30 cellular contexts compared by ENCODE assay signal in genomic region chr2:168821577-168821976, GRCh38. TPM values are rescaled to one million over a fixed set of nuclear protein-coding genes. Genes with fewer than 3 reads are reported as not detected.
A peak's percentile ranks its signal among the peaks of the same experiment; 100 is the strongest.
DNase-seq lines count a peak whose midpoint lies in the region; FAIRE-seq and TF ChIP-seq lines count a peak whose summit lies in the region.
"Had no signal": no experiment of that assay in that cellular context is flagged by ENCODE, and none has a peak within 500 bp of the region (broad histone marks: within the 10 kb centered on the region; RNA-seq: fewer than 3 reads in every experiment).

No MANE protein-coding gene starts in this region.

- H3K4me2 ChIP-seq in H1 (ENCODE audit: insufficient read depth in 1 of 2, low read depth in 2 of 2, low read length in 2 of 2), result no peak overlapping the region
- H3K4me2 ChIP-seq: BLaER1 had no signal

- no peak overlapping the region for H4K5ac ChIP-seq in H1 (ENCODE audit: insufficient read length, low read depth, low read length)

- no peak for TF ChIP-seq CTCF in H1 (IDR thresholded peaks at IDR 0.05; ENCODE audit: control extremely low read depth in 1 of 3, insufficient read depth in 1 of 3, low read depth in 1 of 3, low read length in 3 of 3)

- no peak overlapping the region for H3K23ac ChIP-seq in H1 (ENCODE audit: insufficient read length)

- no peak for FAIRE-seq in H1 (lab: Jason Lieb, UNC)
- FAIRE-seq in urothelium cell line (lab: Jason Lieb, UNC), result no peak
- FAIRE-seq: A204.1, GM12878, GM12892, GM18507, GM19239 had no signal

- H4K91ac ChIP-seq in H1 (replicated peaks; ENCODE audit: insufficient read length, low read length), result no peak overlapping the region

- H3K79me1 ChIP-seq in H1 (ENCODE audit: low read depth, low read length), result no peaks in the 10 kb centered on the region

- H2BK20ac ChIP-seq in H1 (ENCODE audit: low read length), result no peak overlapping the region

- 82% methylated on average over 8 of the region's 8 CpGs; no CpG with 5 or more reads in 1 of the 2 experiments for WGBS in H1 (ENCODE audit: extremely low coverage in 1 of 2, insufficient coverage in 1 of 2, insufficient read length in 1 of 2, insufficient replicate concordance in 2 of 2, low coverage in 1 of 2, low lambda C conversion rate in 2 of 2, missing lambda C conversion rate in 1 of 2), 2 experiments

- TF ChIP-seq EP300 in H1 (IDR thresholded peaks at IDR 0.05; ENCODE audit: borderline replicate concordance in 1 of 2, low read depth in 2 of 2, low read length in 2 of 2), result no peak

- no peak overlapping the region for H4K8ac ChIP-seq in H1 (ENCODE audit: extremely low read depth, insufficient read depth, low read length)

- no peak overlapping the region for H3K4ac ChIP-seq in H1 (replicated peaks; ENCODE audit: insufficient read length, low read depth, low read length)

- no peaks in the 10 kb centered on the region for H3K23me2 ChIP-seq in H1 (ENCODE audit: low read depth, low read length)

- no peak overlapping the region for H2BK120ac ChIP-seq in H1 (replicated peaks; ENCODE audit: low read depth, low read length)

- H3K9ac ChIP-seq in H1 (replicated peaks in 1 of 4; ENCODE audit: extremely low read depth in 1 of 4, low read depth in 3 of 4, low read length in 3 of 4), result no peak overlapping the region
- H3K9ac ChIP-seq: BLaER1 had no signal

- POLR2A ChIA-PET in H1 (lab: Charles Lee; ENCODE audit: partially characterized antibody), result no interaction called here

- no peak overlapping the region for H3K18ac ChIP-seq in H1 (ENCODE audit: extremely low read depth, low read length)

- H3K14ac ChIP-seq in H1 (ENCODE audit: insufficient read length), result no peak overlapping the region

- no peak overlapping the region for H2AFZ ChIP-seq in H1 (ENCODE audit: low read length)

- no peak overlapping the region for H2BK12ac ChIP-seq in H1 (ENCODE audit: low read depth, low read length)

- H2BK5ac ChIP-seq in H1 (ENCODE audit: low read depth, low read length), result no peak overlapping the region

- H3K4me1 ChIP-seq in H1 (replicated peaks in 1 of 4; ENCODE audit: control insufficient read depth in 3 of 4, insufficient read depth in 4 of 4, low read length in 3 of 4), result peaks cover 0 to under 1% (median 0%) of the 10 kb centered on the region in 4 experiments; a peak in 1 of 7 replicates
- H3K4me1 ChIP-seq: BE2C had no signal

- CTCF ChIA-PET in H1 (lab: Charles Lee; ENCODE audit: partially characterized antibody), result interaction anchor here (0.6 to 1.2 kb wide), 2 partner anchors 9 to 116 kb away, joined by 3 read pairs; no protein-coding TSS in a partner anchor

- DNase-seq in RPMI7951 (ENCODE audit: low read depth) (peak; percentile 35), H1 (ENCODE audit: low read depth in 1 of 2, low spot score in 2 of 2) (no peak), kidney glomerular epithelial cell (lab: John Stamatoyannopoulos, UW) (no peak), NCI-H1048 (lab: John Stamatoyannopoulos, UW) (no peak), urothelium cell line (ENCODE audit: low spot score) (no peak)
- DNase-seq: 8988T; ACHN; BE2C; C1 segment of cervical spinal cord; CD4-positive, alpha-beta memory T cell; CD4-positive, CD25-positive, alpha-beta regulatory T cell; CD8-positive, alpha-beta memory T cell; COR-L47; DMS 273 treated with DMSO at 0.1 percent for 48 hours; DMS153; DMS53; DMS79; DND-41; EL; GDM1 had no signal

- H3K56ac ChIP-seq in H1 (replicated peaks; ENCODE audit: insufficient read length, low read depth, low read length), result no peak overlapping the region

- no peak overlapping the region for H2BK15ac ChIP-seq in H1 (ENCODE audit: low read length)

- H3K79me2 ChIP-seq in H1 (ENCODE audit: control insufficient read depth in 1 of 2, insufficient read depth in 2 of 2, low read length in 2 of 2), result no peaks in the 10 kb centered on the region

- no peak overlapping the region for H3K27ac ChIP-seq in H1 (ENCODE audit: low read depth, low read length)
- H3K27ac ChIP-seq: BLaER1 had no signal

- no peak overlapping the region for H2AK5ac ChIP-seq in H1 (ENCODE audit: low read depth, low read length)

- H3K4me3 ChIP-seq in H1 (ENCODE audit: extremely low read depth in 1 of 4, insufficient read depth in 2 of 4, low read depth in 3 of 4, low read length in 4 of 4), result no peak overlapping the region
- H3K4me3 ChIP-seq: BLaER1, GM12878 had no signal

- peaks cover 0 to 1% (median 0%) of the 10 kb centered on the region in 4 experiments; a peak in 1 of 7 replicates for H3K27me3 ChIP-seq in H1 (replicated peaks in 1 of 4; ENCODE audit: control insufficient read depth in 3 of 4, extremely low read depth in 1 of 4, insufficient read depth in 3 of 4, low read length in 3 of 4)
- H3K27me3 ChIP-seq: BE2C, BLaER1 had no signal

- TF ChIP-seq POLR2A in H1 (IDR thresholded peaks at IDR 0.05; ENCODE audit: control extremely low read depth in 1 of 2, low read depth in 2 of 2, low read length in 2 of 2), result no peak

- no peak for TF ChIP-seq RAD21 in H1 (IDR thresholded peaks at IDR 0.05 in 1 of 2, conservative IDR thresholded peaks at IDR 0.05 in 1 of 2; ENCODE audit: low read depth in 2 of 2, low read length in 2 of 2)

- H3K36me3 ChIP-seq in H1 (ENCODE audit: control insufficient read depth in 2 of 4, insufficient read depth in 4 of 4, low read length in 3 of 4), result no peaks in the 10 kb centered on the region
- H3K36me3 ChIP-seq: BE2C, BLaER1 had no signal

- H3K9me3 ChIP-seq in H1 (ENCODE audit: insufficient read depth in 2 of 2, low read depth in 1 of 2, low read length in 1 of 2), result no peaks in the 10 kb centered on the region
- H3K9me3 ChIP-seq: BE2C, BLaER1 had no signal

- no peaks in the 10 kb centered on the region for H4K20me1 ChIP-seq in H1 (replicated peaks in 1 of 2; ENCODE audit: control insufficient read depth in 1 of 2, insufficient read depth in 2 of 2, low read length in 2 of 2)
- H4K20me1 ChIP-seq: BLaER1 had no signal

TF ChIP-seq in H1, 55 proteins besides CTCF, POLR2A, EP300 and RAD21:
- TF ChIP-seq CREB1 (IDR thresholded peaks at IDR 0.05), result no peak
- TF ChIP-seq TCF12 (IDR thresholded peaks at IDR 0.05; ENCODE audit: low read depth, low read length), result no peak
- no peak for TF ChIP-seq CBX5 (IDR thresholded peaks at IDR 0.05; ENCODE audit: low read depth, low read length)
- no peak for TF ChIP-seq MAFK (IDR thresholded peaks at IDR 0.05; ENCODE audit: low read depth, low read length)
- no peak for TF ChIP-seq KDM5A (IDR thresholded peaks at IDR 0.05; ENCODE audit: low read length)
- TF ChIP-seq KDM1A (IDR thresholded peaks at IDR 0.05; ENCODE audit: borderline replicate concordance, low read length), result peak; percentile 32; the same call in 1 of the 2 replicates
- no peak for TF ChIP-seq RXRA (IDR thresholded peaks at IDR 0.05; ENCODE audit: insufficient read depth, low read depth, low read length)
- no peak for TF ChIP-seq HDAC2 (IDR thresholded peaks at IDR 0.05; ENCODE audit: borderline replicate concordance in 1 of 2, low read depth in 2 of 2, low read length in 2 of 2)
- no peak for TF ChIP-seq GTF2F1 (IDR thresholded peaks at IDR 0.05; ENCODE audit: borderline replicate concordance, low read depth, low read length)

RNA-seq across cellular contexts. Expression of gene NOSTRIN, which starts 19.1 kb away (rescaled TPM):
- 0.20 TPM in 1 of 2 replicates, not detected in the other for total RNA-seq in RPMI7951 (2014; rRNA removed; shearing (Covaris generic))
- not detected in 2 replicates for total RNA-seq in H1 (2021; fragmentation: NEBNext Ultra II Directional; extraction: Animal tissue kit (Norgen Biotek cat#: 25700))
- polyA plus RNA-seq in H1 (2011; rRNA removed), result not detected in 2 replicates
- not detected for polyA plus RNA-seq in H1 (2011; cell fraction: cytosol; rRNA removed)
- not detected for polyA plus RNA-seq in H1 (2011; cell fraction: nucleus; rRNA removed)
- polyA plus RNA-seq in H1 (2012, experiment 1 of 2), result 0.88 to 2.0 TPM (median 1.3 TPM) in 4 replicates
- polyA plus RNA-seq in H1 (2012, experiment 2 of 2), result not detected
- polyA plus RNA-seq in H1 (2013, experiment 1 of 2), result not detected
- not detected for polyA plus RNA-seq in H1 (2013, experiment 2 of 2)
- not detected in 2 replicates for polyA minus RNA-seq in H1 (2011; rRNA and poly(A)+ RNA removed)
- polyA minus RNA-seq in H1 (2011; cell fraction: cytosol; rRNA and poly(A)+ RNA removed), result not detected
- polyA minus RNA-seq in H1 (2011; cell fraction: nucleus; rRNA and poly(A)+ RNA removed), result not detected
- total RNA-seq: A673; CD4-positive, alpha-beta memory T cell; CD4-positive, CD25-positive, alpha-beta regulatory T cell; CD8-positive, alpha-beta memory T cell; Daoy; G401 had no signal
- polyA plus RNA-seq: CD14-positive monocyte; CD4-positive, alpha-beta memory T cell; CD4-positive, CD25-positive, alpha-beta regulatory T cell; CD8-positive, alpha-beta memory T cell had no signal
